ENCODE assay signal across 8 cellular contexts in genomic region chr17:57357830-57358426, GRCh38.
DNase-seq lines count a peak whose midpoint lies in the region; ATAC-seq and TF ChIP-seq lines count a peak whose summit lies in the region.

No MANE protein-coding gene starts in this region.

- H3K36me3 Mint-ChIP-seq in MCF 10A (ENCODE audit: insufficient read depth, unreplicated experiment): peaks cover 9% of the 10 kb centered on the region

- no peaks in the 10 kb centered on the region for H3K9me3 Mint-ChIP-seq in MCF 10A (ENCODE audit: unreplicated experiment)

- no peaks in the 10 kb centered on the region for H3K27me3 ChIP-seq in HAP-1 (ENCODE audit: low read depth)

- BruUV-seq in MCF 10A (replicated peaks; lab: Mats Ljungman, UMichigan): no TSS peak

- no peak overlapping the region for H3K4me3 ChIP-seq in epithelial cell of esophagus (ENCODE audit: low read length)
- H3K4me3 ChIP-seq in HAP-1: no peak overlapping the region

- in situ Hi-C loops in T47D (cut with HindIII; ENCODE audit: low pct_unique_long_range_greater_than_20kb, low sequenced_read_pairs): no loop called here
- in situ Hi-C loops in HAP-1 (cut with MboI; ENCODE audit: low sequenced_read_pairs): no loop called here

- H3K4me1 Mint-ChIP-seq in MCF 10A (ENCODE audit: insufficient read depth, unreplicated experiment): peaks cover 5% of the 10 kb centered on the region

- POLR2A ChIA-PET in MCF 10A (lab: Yijun Ruan, JAX): interaction anchor here (1.1 to 2.0 kb wide), 3 partner anchors 11 to 25 kb away, joined by 4 to 6 read pairs (median 5); no protein-coding TSS in a partner anchor

- peaks cover 38% of the 10 kb centered on the region for H3K4me1 ChIP-seq in HAP-1

- no peak overlapping the region for H3K27ac Mint-ChIP-seq in MCF 10A (ENCODE audit: low read depth, unreplicated experiment)

- peak; percentile 43 for ATAC-seq in HG03342 (IDR thresholded peaks at IDR 0.05; ENCODE audit: unreplicated experiment)

- no peaks in the 10 kb centered on the region for H3K9me3 ChIP-seq in HAP-1

- intact Hi-C loops in MCF 10A (cut with micrococcal nuclease): no loop called here

- CTCF ChIA-PET in MCF 10A (lab: Yijun Ruan, JAX): interaction anchor here (0.9 to 2.3 kb wide), 3 partner anchors 11 to 115 kb away, joined by 3 to 8 read pairs (median 4); no protein-coding TSS in a partner anchor

- H3K27me3 Mint-ChIP-seq in MCF 10A (ENCODE audit: insufficient read depth, unreplicated experiment): no peaks in the 10 kb centered on the region

- TF ChIP-seq CTCF in MCF 10A (IDR thresholded peaks at IDR 0.05; ENCODE audit: unreplicated experiment): no peak
- no peak for TF ChIP-seq CTCF in epithelial cell of esophagus (IDR thresholded peaks at IDR 0.05; ENCODE audit: insufficient read depth, low read depth, low read length, missing control alignments)

- H3K4me3 Mint-ChIP-seq in MCF 10A (ENCODE audit: unreplicated experiment): no peak overlapping the region

- DNase-seq in T47D (ENCODE audit: low read depth in 1 of 2, low spot score in 1 of 2) (peak; percentile 68 to 93), MCF 10A (ENCODE audit: unreplicated experiment) (no peak), epithelial cell of esophagus (ENCODE audit: low read depth) (peak; percentile 88), ureter (ENCODE audit: low spot score) (peak; percentile 62), NCI-H2107 treated with DMSO at 0.1 percent for 48 hours (lab: John Stamatoyannopoulos, UW; ENCODE audit: unreplicated experiment) (no peak), GOT3 (lab: John Stamatoyannopoulos, UW) (no peak), HAP-1 (ENCODE audit: low spot score in 2 of 2) (no peak)

- H3K36me3 ChIP-seq in HAP-1 (replicated peaks): no peaks in the 10 kb centered on the region; the same call in 1 of the 2 replicates

Comparison
In these comparisons a context has a peak if more than half of its experiments do, and no peak if none do; other contexts are left out.
1. DNase-seq: peak in T47D (2 of 2), epithelial cell of esophagus (single experiment) and ureter (single experiment); none in MCF 10A (single experiment), NCI-H2107 treated with DMSO at 0.1 percent for 48 hours (single experiment), GOT3 (single experiment) and HAP-1 (0 of 2).